ENCODE assay signal across 8 cellular contexts in genomic region chr3:48402281-48402732, GRCh38. TPM values are rescaled to one million over a fixed set of nuclear protein-coding genes. Genes with fewer than 3 reads are reported as not detected.
A peak's percentile ranks its signal among the peaks of the same experiment; 100 is the strongest.
DNase-seq lines count a peak whose midpoint lies in the region; ATAC-seq, FAIRE-seq and TF ChIP-seq lines count a peak whose summit lies in the region.

No MANE protein-coding gene starts in this region.

- peak overlapping the region; percentile 35; the same call in 1 of the 2 replicates for H3K4me2 ChIP-seq in SK-N-SH

- H3K27ac ChIP-seq in SK-N-SH (ENCODE audit: low read depth in 2 of 2, low read length in 1 of 2) (peak overlapping the region in 1 of 2 experiments; percentile 65; a peak in 3 of 4 replicates), rectal smooth muscle tissue (ENCODE audit: low read depth, low read length) (peak overlapping the region; percentile 87)

- H3K4me3 ChIP-seq in SK-N-SH (ENCODE audit: low read depth in 2 of 2, low read length in 1 of 2): no peak overlapping the region
- H3K4me3 ChIP-seq in foreskin fibroblast (ENCODE audit: low read depth in 1 of 2, low read length in 2 of 2): no peak overlapping the region
- peak overlapping the region; percentile 1 for H3K4me3 ChIP-seq in rectal smooth muscle tissue (ENCODE audit: low read length)

- H3K27me3 ChIP-seq in SK-N-SH (ENCODE audit: insufficient read depth) (no peaks in the 10 kb centered on the region), rectal smooth muscle tissue (ENCODE audit: control insufficient read depth, insufficient read depth, low read length) (no peaks in the 10 kb centered on the region)

- peaks cover 6 to 23% of the 10 kb centered on the region in 2 experiments; a peak in 2 of 4 replicates for H3K4me1 ChIP-seq in SK-N-SH (ENCODE audit: control insufficient read depth in 1 of 2, insufficient read depth in 2 of 2, low read depth in 1 of 2, low read length in 1 of 2)
- H3K4me1 ChIP-seq in rectal smooth muscle tissue (ENCODE audit: control insufficient read depth, insufficient read depth, low read length): peaks cover 15% of the 10 kb centered on the region

- H3K9ac ChIP-seq in SK-N-SH (no peak overlapping the region), rectal smooth muscle tissue (ENCODE audit: low read length) (no peak overlapping the region)

- no peak for TF ChIP-seq CTCF in D721Med (IDR thresholded peaks at IDR 0.05; ENCODE audit: insufficient read depth, missing control alignments)
- TF ChIP-seq CTCF in SK-N-SH (IDR thresholded peaks at IDR 0.05): no peak
- no peak for TF ChIP-seq CTCF in foreskin fibroblast (IDR thresholded peaks at IDR 0.05; ENCODE audit: low read depth, low read length)

- no peaks in the 10 kb centered on the region for H3K79me2 ChIP-seq in SK-N-SH (ENCODE audit: insufficient read depth)

- CTCF ChIA-PET in SK-N-SH (lab: Yijun Ruan, JAX): interaction anchor here (0.9 to 15.6 kb wide), 8 partner anchors 12 to 129 kb away, joined by 3 to 399 read pairs (median 12); partner anchors contain the start of genes FBXW12 and PLXNB1

- H4K20me1 ChIP-seq in SK-N-SH (ENCODE audit: insufficient read depth): no peaks in the 10 kb centered on the region

- WGBS in SK-N-SH (ENCODE audit: low lambda C conversion rate): 19% methylated on average over 8 of the region's 8 CpGs

- no peaks in the 10 kb centered on the region for H3K9me2 ChIP-seq in SK-N-SH

- no peak for TF ChIP-seq RAD21 in SK-N-SH (IDR thresholded peaks at IDR 0.05; ENCODE audit: low read length)

- TF ChIP-seq EP300 in SK-N-SH (IDR thresholded peaks at IDR 0.05; ENCODE audit: borderline replicate concordance in 1 of 2, low read depth in 1 of 2, low read length in 1 of 2): peak in 1 of 2 experiments; percentile 67; a peak in 2 of 4 replicates

- no peaks in the 10 kb centered on the region for H3K9me3 ChIP-seq in SK-N-SH

- DNase-seq in D721Med (ENCODE audit: insufficient read length, low spot score) (peak; percentile 13), SK-N-SH (peak; percentile 18), foreskin fibroblast (peak; percentile 88 to 96), ecto neural progenitor cell (ENCODE audit: low spot score) (no peak), GM19239 (ENCODE audit: insufficient read length, low spot score) (no peak)
- DNase-seq in stimulated activated naive CD8-positive, alpha-beta T cell treated with anti-CD3 and anti-CD28 coated beads, Interleukin-15, Interleukin-2, amounts not matched to agents 100 U/mL and 50 U/mL, for 24 hours: no peak

- H3F3A ChIP-seq in SK-N-SH (replicated peaks; ENCODE audit: insufficient read depth): peaks cover 12% of the 10 kb centered on the region

- POLR2A ChIA-PET in SK-N-SH (lab: Yijun Ruan, JAX): interaction anchor here (2.0 kb wide), 1 partner anchor 34 kb away, joined by 8 read pairs; no protein-coding TSS in a partner anchor

- no peak for ATAC-seq in HG03135 (IDR thresholded peaks at IDR 0.05; ENCODE audit: unreplicated experiment)
- ATAC-seq in stimulated activated naive CD8-positive, alpha-beta T cell treated with anti-CD3 and anti-CD28 coated beads, Interleukin-15, Interleukin-2, amounts not matched to agents 100 U/mL and 50 U/mL, for 24 hours: no peak

- no peak overlapping the region for H2AFZ ChIP-seq in SK-N-SH (ENCODE audit: low read depth)

- FAIRE-seq in D721Med (lab: Jason Lieb, UNC) (no peak), GM19239 (lab: Jason Lieb, UNC) (no peak)

- H3K36me3 ChIP-seq in SK-N-SH (replicated peaks in 1 of 2; ENCODE audit: control insufficient read depth in 1 of 2, insufficient read depth in 2 of 2, low read length in 1 of 2): peaks cover 0 to 17% of the 10 kb centered on the region in 2 experiments
- H3K36me3 ChIP-seq in rectal smooth muscle tissue (ENCODE audit: control insufficient read depth, insufficient read depth, low read length): peaks cover 10% of the 10 kb centered on the region

TF ChIP-seq in SK-N-SH, 30 proteins besides CTCF, POLR2A, EP300 and RAD21 (continues in another document):
- TF ChIP-seq SIN3A (IDR thresholded peaks at IDR 0.05; ENCODE audit: borderline replicate concordance, low read depth, low read length): no peak
- TF ChIP-seq NFIC (IDR thresholded peaks at IDR 0.05; ENCODE audit: borderline replicate concordance): peak; percentile 74
- TF ChIP-seq PBX3 (IDR thresholded peaks at IDR 0.05): peak; percentile 51; the same call in 1 of the 2 replicates
- no peak for TF ChIP-seq MXI1 (IDR thresholded peaks at IDR 0.05; ENCODE audit: low read depth, low read length)
- peak; percentile 28; the same call in 1 of the 2 replicates for TF ChIP-seq POLR2AphosphoS5 (IDR thresholded peaks at IDR 0.05; ENCODE audit: low read depth, low read length)
- TF ChIP-seq RXRA (IDR thresholded peaks at IDR 0.05; ENCODE audit: borderline replicate concordance, low read depth): no peak; the same call in 1 of the 2 replicates
- TF ChIP-seq JUND (IDR thresholded peaks at IDR 0.05): peak; percentile 87
- TF ChIP-seq IRF3 (IDR thresholded peaks at IDR 0.05; ENCODE audit: low read depth, low read length): no peak
- TF ChIP-seq GABPA (IDR thresholded peaks at IDR 0.05; ENCODE audit: low read depth): 0 out of 2 replicates have a peak, but pooled peaks have one; percentile 21
- peak; percentile 97 for TF ChIP-seq FOSL2 (IDR thresholded peaks at IDR 0.05; ENCODE audit: borderline replicate concordance, low read depth)
- peak; percentile 75 for TF ChIP-seq USF1 (IDR thresholded peaks at IDR 0.05; ENCODE audit: borderline replicate concordance, low read depth)
- TF ChIP-seq RCOR1 (IDR thresholded peaks at IDR 0.05; ENCODE audit: low read length): no peak
- TF ChIP-seq MAX (IDR thresholded peaks at IDR 0.05; ENCODE audit: low read depth): peak; percentile 97

RNA-seq across cellular contexts. Expression of gene PLXNB1, which starts 27.6 kb away (rescaled TPM):
- 38.0 and 39.8 TPM in 2 replicates for polyA plus RNA-seq in SK-N-SH (2012; rRNA removed)
- 6.5 and 13.9 TPM in 2 replicates for polyA plus RNA-seq in SK-N-SH (2012; cell fraction: cytosol; rRNA removed)
- polyA plus RNA-seq in SK-N-SH (2012; cell fraction: nucleus; rRNA removed): 195 and 267 TPM in 2 replicates

RNA-seq across cellular contexts. Expression of gene FBXW12, which starts 30.3 kb away (rescaled TPM):
- 0.07 TPM in 1 of 2 replicates, not detected in the other for polyA plus RNA-seq in SK-N-SH (2012; rRNA removed)
- polyA plus RNA-seq in SK-N-SH (2012; cell fraction: cytosol; rRNA removed): 0.04 TPM in 1 of 2 replicates, not detected in the other
- polyA plus RNA-seq in SK-N-SH (2012; cell fraction: nucleus; rRNA removed): 0.11 and 0.13 TPM in 2 replicates

RNA-seq across cellular contexts. Expression of gene CCDC51, which starts 37.6 kb away (rescaled TPM):
- 24.2 and 29.6 TPM in 2 replicates for polyA plus RNA-seq in SK-N-SH (2012; rRNA removed)
- polyA plus RNA-seq in SK-N-SH (2012; cell fraction: cytosol; rRNA removed): 22.7 and 27.4 TPM in 2 replicates
- 15.3 and 20.4 TPM in 2 replicates for polyA plus RNA-seq in SK-N-SH (2012; cell fraction: nucleus; rRNA removed)

RNA-seq across cellular contexts. Expression of gene TMA7, which starts 37.8 kb away (rescaled TPM):
- 393 and 438 TPM in 2 replicates for polyA plus RNA-seq in SK-N-SH (2012; rRNA removed)
- polyA plus RNA-seq in SK-N-SH (2012; cell fraction: cytosol; rRNA removed): 655 and 1,170 TPM in 2 replicates
- 91.0 and 95.9 TPM in 2 replicates for polyA plus RNA-seq in SK-N-SH (2012; cell fraction: nucleus; rRNA removed)

RNA-seq across cellular contexts. Expression of gene ATRIP, which starts 44.2 kb away (rescaled TPM):
- polyA plus RNA-seq in SK-N-SH (2012; rRNA removed): 5.6 and 6.5 TPM in 2 replicates
- polyA plus RNA-seq in SK-N-SH (2012; cell fraction: cytosol; rRNA removed): 4.0 and 4.3 TPM in 2 replicates
- 12.5 and 14.9 TPM in 2 replicates for polyA plus RNA-seq in SK-N-SH (2012; cell fraction: nucleus; rRNA removed)

Comparison
In these comparisons a context has a peak if more than half of its experiments do, and no peak if none do; other contexts are left out.
1. DNase-seq: peak in D721Med (single experiment), SK-N-SH (single experiment) and foreskin fibroblast (2 of 2); none in stimulated activated naive CD8-positive, alpha-beta T cell treated with anti-CD3 and anti-CD28 coated beads, Interleukin-15, Interleukin-2, amounts not matched to agents 100 U/mL and 50 U/mL, for 24 hours (single experiment), ecto neural progenitor cell (single experiment) and GM19239 (single experiment).